Comparison of ENCODE assay signal across 8 cellular contexts in the genomic region with DNA sequence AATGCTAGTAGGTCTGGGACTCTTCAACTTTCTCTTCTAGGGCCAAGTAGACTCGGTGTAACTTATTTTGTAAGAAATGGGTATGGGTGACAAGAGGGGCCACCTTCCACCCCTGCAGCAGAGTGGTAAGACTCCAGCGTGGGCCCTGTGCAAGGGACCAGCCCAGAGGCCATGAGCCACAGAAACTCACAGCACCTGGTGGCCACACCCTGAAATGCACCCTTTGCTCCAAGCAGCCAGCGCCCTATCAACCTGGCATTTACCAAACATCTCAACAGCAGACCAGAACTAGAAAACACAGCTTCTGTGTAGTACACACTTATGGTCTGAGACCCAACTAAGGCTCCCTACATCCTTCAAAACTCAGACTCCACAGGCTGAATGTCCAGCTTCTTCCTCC. TPM values are rescaled to one million over a fixed set of nuclear protein-coding genes. Genes with fewer than 3 reads are reported as not detected.
A peak's percentile ranks its signal among the peaks of the same experiment; 100 is the strongest.
DNase-seq lines count a peak whose midpoint lies in the region; ATAC-seq and TF ChIP-seq lines count a peak whose summit lies in the region.

No MANE protein-coding gene starts in this region.

- H3K27me3 ChIP-seq in CD4-positive, alpha-beta T cell (ENCODE audit: control insufficient read depth, insufficient read depth, low read length), result no peaks in the 10 kb centered on the region
- no peaks in the 10 kb centered on the region for H3K27me3 ChIP-seq in HCT116 (ENCODE audit: insufficient read depth, low read length)
- H3K27me3 ChIP-seq in SJCRH30, result no peaks in the 10 kb centered on the region

- TF ChIP-seq RAD21 in HCT116 (IDR thresholded peaks at IDR 0.05; ENCODE audit: low read depth), result peak; percentile 59

- H2AFZ ChIP-seq in HCT116 (ENCODE audit: low read depth, low read length, poor library complexity, severe bottlenecking), result no peak overlapping the region

- no peaks in the 10 kb centered on the region for H3K36me3 Mint-ChIP-seq in CD4-positive, alpha-beta T cell (ENCODE audit: low read depth)
- H3K36me3 Mint-ChIP-seq in activated naive CD4-positive, alpha-beta T cell treated with anti-CD3 and anti-CD28 coated beads, Interleukin-2, amount 10 ng/mL, durations not matched to agents 7 days and 5 days, result peaks cover 55% of the 10 kb centered on the region

- no peaks in the 10 kb centered on the region for H3K27me3 Mint-ChIP-seq in CD4-positive, alpha-beta T cell
- H3K27me3 Mint-ChIP-seq in activated naive CD4-positive, alpha-beta T cell treated with anti-CD3 and anti-CD28 coated beads, Interleukin-2, amount 10 ng/mL, durations not matched to agents 7 days and 5 days, result no peaks in the 10 kb centered on the region

- RAD21 ChIA-PET in HCT116 (lab: Charles Lee; ENCODE audit: low non-redundant PET in 1 of 2, low total read pairs in 2 of 2, uncharacterized antibody in 2 of 2, unreplicated experiment in 2 of 2), result no interaction called here

- POLR2A ChIA-PET in CD4-positive, alpha-beta T cell (lab: Charles Lee), result interaction anchor here (1.7 kb wide), 1 partner anchor 57 kb away, joined by 6 read pairs; no protein-coding TSS in a partner anchor
- POLR2A ChIA-PET in HCT116 (lab: Charles Lee), result interaction anchor here (0.8 kb wide), 1 partner anchor 34 kb away, joined by 3 read pairs; a partner anchor contains a TSS

- peak overlapping the region; percentile 31; the same call in 1 of the 2 replicates for H3K4me2 ChIP-seq in HCT116 (ENCODE audit: low read length)

- H3K9me2 ChIP-seq in HCT116 (ENCODE audit: insufficient read depth), result no peaks in the 10 kb centered on the region

- no TSS peak for BruUV-seq in HCT116 (replicated peaks; lab: Mats Ljungman, UMichigan)

- H3K4me3 ChIP-seq in HCT116 (replicated peaks in 1 of 2; ENCODE audit: low read depth in 1 of 2, low read length in 2 of 2) (no peak overlapping the region), SJCRH30 (no peak overlapping the region)

- peaks cover 13% of the 10 kb centered on the region for H3K4me1 Mint-ChIP-seq in CD4-positive, alpha-beta T cell (ENCODE audit: low read depth)
- H3K4me1 Mint-ChIP-seq in activated naive CD4-positive, alpha-beta T cell treated with anti-CD3 and anti-CD28 coated beads, Interleukin-2, amount 10 ng/mL, durations not matched to agents 7 days and 5 days, result peaks cover 50% of the 10 kb centered on the region

- H4K20me1 ChIP-seq in HCT116 (ENCODE audit: insufficient read depth), result no peaks in the 10 kb centered on the region

- H3K9me3 ChIP-seq in CD4-positive, alpha-beta T cell (ENCODE audit: control insufficient read depth, low read length), result no peaks in the 10 kb centered on the region
- H3K9me3 ChIP-seq in HCT116 (ENCODE audit: control insufficient read depth in 1 of 2, insufficient read depth in 1 of 2, low read depth in 1 of 2, low read length in 2 of 2) (no peaks in the 10 kb centered on the region), SJCRH30 (replicated peaks) (no peaks in the 10 kb centered on the region)

- H3K4me3 Mint-ChIP-seq in CD4-positive, alpha-beta T cell, result peak overlapping the region; percentile 7
- no peak overlapping the region for H3K4me3 Mint-ChIP-seq in activated naive CD4-positive, alpha-beta T cell treated with anti-CD3 and anti-CD28 coated beads, Interleukin-2, amount 10 ng/mL, durations not matched to agents 7 days and 5 days

- peak; percentile 100 for ATAC-seq in CD4-positive, alpha-beta T cell (ENCODE audit: poor library complexity)
- ATAC-seq in HCT116 (peak; percentile 88), GM21528 (IDR thresholded peaks at IDR 0.05; ENCODE audit: low FRiP score, unreplicated experiment) (no peak)

- peaks cover 65% of the 10 kb centered on the region for H3K79me2 ChIP-seq in HCT116 (ENCODE audit: insufficient read depth, low read length)

- no peaks in the 10 kb centered on the region for H3K9me3 Mint-ChIP-seq in CD4-positive, alpha-beta T cell
- H3K9me3 Mint-ChIP-seq in activated naive CD4-positive, alpha-beta T cell treated with anti-CD3 and anti-CD28 coated beads, Interleukin-2, amount 10 ng/mL, durations not matched to agents 7 days and 5 days, result no peaks in the 10 kb centered on the region

- CTCF ChIA-PET in CD4-positive, alpha-beta T cell (lab: Charles Lee), result interaction anchor here (0.9 to 1.0 kb wide), 3 partner anchors 18 to 234 kb away, joined by 3 to 4 read pairs (median 3); a partner anchor contains a TSS
- CTCF ChIA-PET in HCT116 (lab: Charles Lee), result no interaction called here
- CTCF ChIA-PET in activated naive CD4-positive, alpha-beta T cell treated with anti-CD3 and anti-CD28 coated beads, Interleukin-2, amount 10 ng/mL, durations not matched to agents 7 days and 5 days (lab: Charles Lee), result interaction anchor here (1.0 to 1.4 kb wide), 2 partner anchors 29 to 66 kb away, joined by 4 to 6 read pairs; no protein-coding TSS in a partner anchor

- no peak overlapping the region for H3K27ac ChIP-seq in CD4-positive, alpha-beta T cell (ENCODE audit: low read depth, low read length)
- H3K27ac ChIP-seq in HCT116 (ENCODE audit: low read depth, low read length) (peak overlapping the region; percentile 39), SJCRH30 (no peak overlapping the region)

- DNase-seq in CD4-positive, alpha-beta T cell, result peak; percentile 60 to 79 (median 72)
- DNase-seq in HCT116 (ENCODE audit: low read depth, low spot score) (peak; percentile 29), SJCRH30 (peak; percentile 23 to 54), iPS-NIHi7 (ENCODE audit: extremely low spot score) (peak; percentile 76), putamen (ENCODE audit: low spot score) (no peak)
- peak; percentile 84 for DNase-seq in activated naive CD4-positive, alpha-beta T cell treated with anti-CD3 and anti-CD28 coated beads, Interleukin-2, amount 10 ng/mL, durations not matched to agents 7 days and 5 days
- DNase-seq in stimulated activated CD4-positive, alpha-beta T cell treated with anti-CD3 and anti-CD28 coated beads, TNF-alpha, amount 100 ng/mL, for 4 hours (ENCODE audit: low read depth in 3 of 3), result peak; percentile 42 to 56 (median 52)

- H3K36me3 ChIP-seq in HCT116 (ENCODE audit: control insufficient read depth in 1 of 2, insufficient read depth in 2 of 2, low read length in 2 of 2), result peaks cover 14 to 49% of the 10 kb centered on the region in 2 experiments; a peak in 2 of 4 replicates
- peaks cover 53% of the 10 kb centered on the region for H3K36me3 ChIP-seq in SJCRH30

- TF ChIP-seq CTCF in CD4-positive, alpha-beta T cell (IDR thresholded peaks at IDR 0.05), result peak; percentile 71
- peak; percentile 52 to 83 (median 78); a peak in 5 of 6 replicates for TF ChIP-seq CTCF in HCT116 (IDR thresholded peaks at IDR 0.05 in 2 of 3, conservative IDR thresholded peaks at IDR 0.05 in 1 of 3; ENCODE audit: borderline replicate concordance in 1 of 3, insufficient read depth in 1 of 3, low read depth in 2 of 3, low read length in 2 of 3)

- intact Hi-C loops in CD4-positive, alpha-beta T cell (cut with DNase I, micrococcal nuclease), result loop anchor here (1.0 kb wide), 3 partner anchors 51 to 65 kb away; a partner anchor contains a TSS
- intact Hi-C loops in HCT116 (cut with micrococcal nuclease), result loop anchor here (5.0 kb wide), 1 partner anchor 66 kb away; a partner anchor contains a TSS

- H3K4me1 ChIP-seq in HCT116 (ENCODE audit: control insufficient read depth in 1 of 2, insufficient read depth in 2 of 2, low read length in 2 of 2), result peaks cover 5 to 24% of the 10 kb centered on the region in 2 experiments; a peak in 3 of 4 replicates
- H3K4me1 ChIP-seq in SJCRH30, result peaks cover 5% of the 10 kb centered on the region

- no peak for TF ChIP-seq POLR2A in HCT116 (IDR thresholded peaks at IDR 0.05; ENCODE audit: borderline replicate concordance, extremely low read depth, insufficient read depth, insufficient read length)

- peak overlapping the region; percentile 37 for H3K27ac Mint-ChIP-seq in CD4-positive, alpha-beta T cell
- H3K27ac Mint-ChIP-seq in activated naive CD4-positive, alpha-beta T cell treated with anti-CD3 and anti-CD28 coated beads, Interleukin-2, amount 10 ng/mL, durations not matched to agents 7 days and 5 days, result peak overlapping the region; percentile 86

- H3K9ac ChIP-seq in HCT116 (ENCODE audit: low read length), result peak overlapping the region; percentile 15; the same call in 1 of the 2 replicates

TF ChIP-seq in HCT116, 20 proteins besides CTCF, POLR2A, EP300 and RAD21 (continues in another document):
- TF ChIP-seq CEBPB (IDR thresholded peaks at IDR 0.05; ENCODE audit: low read depth), result no peak

RNA-seq across cellular contexts. Expression of a gene that starts 5.7 kb away (rescaled TPM):
- under 1 TPM; 0.77 to 0.84 TPM for total RNA-seq in CD4-positive, alpha-beta T cell
- total RNA-seq in HCT116 (2021; ENCODE audit: unreplicated experiment), result 72.1 TPM
- polyA plus RNA-seq in HCT116 (2012), result 43.4 and 50.7 TPM in 2 replicates
- 80.6 and 87.3 TPM in 2 replicates for total RNA-seq in SJCRH30 (2014; rRNA removed; shearing (Covaris generic))

RNA-seq across cellular contexts. Expression of a gene that starts 5.9 kb away (rescaled TPM):
- 10 to 100 TPM; 46.2 to 47.7 TPM for total RNA-seq in CD4-positive, alpha-beta T cell
- total RNA-seq in HCT116 (2021; ENCODE audit: unreplicated experiment), result 35.3 TPM
- polyA plus RNA-seq in HCT116 (2012), result 49.3 and 53.1 TPM in 2 replicates
- 17.6 and 19.2 TPM in 2 replicates for total RNA-seq in SJCRH30 (2014; rRNA removed; shearing (Covaris generic))

RNA-seq across cellular contexts. Expression of a gene that starts 17.9 kb away (rescaled TPM):
- 100 to 1,000 TPM; 243 to 246 TPM for total RNA-seq in CD4-positive, alpha-beta T cell
- 89.5 TPM for total RNA-seq in HCT116 (2021; ENCODE audit: unreplicated experiment)
- polyA plus RNA-seq in HCT116 (2012), result 94.6 and 117 TPM in 2 replicates
- 59.6 and 86.6 TPM in 2 replicates for total RNA-seq in SJCRH30 (2014; rRNA removed; shearing (Covaris generic))

RNA-seq across cellular contexts. Expression of a gene that starts 19.8 kb away (rescaled TPM):
- 1 to 10 TPM; 7.7 to 9.2 TPM for total RNA-seq in CD4-positive, alpha-beta T cell
- total RNA-seq in HCT116 (2021; ENCODE audit: unreplicated experiment), result not detected
- polyA plus RNA-seq in HCT116 (2012), result 0.34 and 0.55 TPM in 2 replicates
- not detected in 2 replicates for total RNA-seq in SJCRH30 (2014; rRNA removed; shearing (Covaris generic))

RNA-seq across cellular contexts. Expression of a gene that starts 33.5 kb away (rescaled TPM):
- total RNA-seq in CD4-positive, alpha-beta T cell, result 10 to 100 TPM; 20.0 to 20.4 TPM
- total RNA-seq in HCT116 (2021; ENCODE audit: unreplicated experiment), result 52.9 TPM
- 38.9 and 41.5 TPM in 2 replicates for polyA plus RNA-seq in HCT116 (2012)
- 2.9 and 3.7 TPM in 2 replicates for total RNA-seq in SJCRH30 (2014; rRNA removed; shearing (Covaris generic))

Comparison
In these comparisons a context has a peak if more than half of its experiments do, and no peak if none do; other contexts are left out.
1. RNA of a gene that starts 5.7 kb away (total RNA-seq): 80.6 to 87.3 TPM in SJCRH30 and 72.1 TPM in HCT116 (single experiment); 0.77 to 0.84 TPM in CD4-positive, alpha-beta T cell; every median in the first group is over 10 times any median in the second.